Comparison of ENCODE assay signal across 14 cellular contexts in the genomic region with DNA sequence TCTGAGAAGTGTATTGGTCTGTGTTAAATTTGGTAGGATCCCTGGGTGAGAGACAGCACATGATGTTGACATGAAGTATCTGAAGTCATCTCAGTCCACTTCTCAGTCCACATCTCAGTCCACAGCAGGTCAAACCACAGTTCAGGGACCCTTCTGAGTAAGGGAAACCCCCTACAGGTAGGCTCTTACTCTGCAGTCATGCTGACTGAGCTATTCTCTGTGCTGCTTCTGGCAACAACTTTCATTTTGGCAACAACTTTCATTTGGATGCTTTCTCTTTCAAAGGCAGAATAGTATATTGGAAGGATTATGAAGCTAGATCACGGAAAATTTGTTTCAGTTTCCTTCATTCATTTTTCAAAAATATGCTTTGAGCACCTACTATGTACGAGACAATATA.
DNase-seq lines count a peak whose midpoint lies in the region; ATAC-seq, FAIRE-seq and TF ChIP-seq lines count a peak whose summit lies in the region.
"Had no signal": no experiment of that assay in that cellular context is flagged by ENCODE, and none has a peak within 500 bp of the region (broad histone marks: within the 10 kb centered on the region; RNA-seq: fewer than 3 reads in every experiment).

No MANE protein-coding gene starts in this region.

- H3K36me3 Mint-ChIP-seq in T-helper 17 cell (ENCODE audit: low read depth), result no peaks in the 10 kb centered on the region

- H3K4me1 ChIP-seq in HEK293 (ENCODE audit: control insufficient read depth, insufficient read depth, low read length) (no peaks in the 10 kb centered on the region), breast epithelium (no peaks in the 10 kb centered on the region)
- H3K4me1 ChIP-seq: parathyroid adenoma had no signal

- POLR2A ChIA-PET in HEK293 (lab: Yijun Ruan, JAX), result no interaction called here

- no peaks in the 10 kb centered on the region for H3K4me1 Mint-ChIP-seq in T-helper 17 cell

- H3K4me3 Mint-ChIP-seq in T-helper 17 cell, result no peak overlapping the region
- H3K4me3 Mint-ChIP-seq: stimulated activated naive CD8-positive, alpha-beta T cell treated with anti-CD3 and anti-CD28 coated beads, Interleukin-15, Interleukin-2, amounts not matched to agents 100 ng/mL and 50 ng/mL, for 24 hours had no signal

- H3K27ac Mint-ChIP-seq in T-helper 17 cell, result no peak overlapping the region
- H3K27ac Mint-ChIP-seq: stimulated activated naive CD8-positive, alpha-beta T cell treated with anti-CD3 and anti-CD28 coated beads, Interleukin-15, Interleukin-2, amounts not matched to agents 100 ng/mL and 50 ng/mL, for 24 hours had no signal

- H3K27ac ChIP-seq in HEK293 (ENCODE audit: extremely low read depth, low read depth, low read length), result no peak overlapping the region
- H3K27ac ChIP-seq in breast epithelium, result no peak overlapping the region
- H3K27ac ChIP-seq: parathyroid adenoma had no signal

- peak; percentile 39 for DNase-seq in GM12864 (ENCODE audit: low read depth)
- DNase-seq in GM19238 (ENCODE audit: insufficient read length, low spot score), result peak; percentile 2
- no peak for DNase-seq in GM19239 (ENCODE audit: insufficient read length, low spot score)
- no peak for DNase-seq in activated CD4-positive, CD25-positive, alpha-beta regulatory T cell (lab: John Stamatoyannopoulos, UW)
- DNase-seq in breast epithelium (ENCODE audit: low spot score in 2 of 2), result no peak
- no peak for DNase-seq in T-helper 17 cell
- DNase-seq: activated gamma-delta T cell; NCI-H1436 treated with DMSO at 0.1 percent for 48 hours; NK-92 treated with Interleukin-12 subunit alpha and Interleukin-12 subunit beta, amount 100 ng/mL, for 24 hours had no signal

- TF ChIP-seq POLR2A in breast epithelium (IDR thresholded peaks at IDR 0.05), result no peak

- H3K27me3 ChIP-seq in breast epithelium, result no peaks in the 10 kb centered on the region

- CTCF ChIA-PET in HEK293 (lab: Yijun Ruan, JAX), result no interaction called here

- no peaks in the 10 kb centered on the region for H3K36me3 ChIP-seq in HEK293 (ENCODE audit: control insufficient read depth in 2 of 2, insufficient read depth in 1 of 2, low read length in 2 of 2)
- H3K36me3 ChIP-seq in breast epithelium, result no peaks in the 10 kb centered on the region

- TF ChIP-seq CTCF in GM12864 (IDR thresholded peaks at IDR 0.05; ENCODE audit: low read depth, low read length, missing control alignments), result peak; percentile 21
- no peak for TF ChIP-seq CTCF in HEK293 (tag by site-specific recombination; IDR thresholded peaks at IDR 0.05)
- no peak for TF ChIP-seq CTCF in breast epithelium (IDR thresholded peaks at IDR 0.05)

- FAIRE-seq in GM19239 (lab: Jason Lieb, UNC), result no peak
- FAIRE-seq: A204.1 had no signal

- ATAC-seq in HG03175 (IDR thresholded peaks at IDR 0.05; ENCODE audit: unreplicated experiment) (peak; percentile 79), T-helper 17 cell (no peak)

- H3K9me3 ChIP-seq in HEK293 (ENCODE audit: control insufficient read depth, insufficient read depth, low read depth, low read length) (no peaks in the 10 kb centered on the region; the same call in 1 of the 2 replicates), breast epithelium (no peaks in the 10 kb centered on the region), T-helper 17 cell (ENCODE audit: control insufficient read depth, low read length, poor library complexity, severe bottlenecking) (no peaks in the 10 kb centered on the region)

- intact Hi-C loops in breast epithelium (cut with DNase I; ENCODE audit: low total_unique reads), result no loop called here

- H3K4me3 ChIP-seq in GM12864 (ENCODE audit: low read depth, low read length), result no peak overlapping the region
- no peak overlapping the region for H3K4me3 ChIP-seq in HEK293 (ENCODE audit: low read depth, low read length)
- H3K4me3 ChIP-seq in breast epithelium, result no peak overlapping the region

- H3K27me3 Mint-ChIP-seq in T-helper 17 cell, result peaks cover 5% of the 10 kb centered on the region
- H3K27me3 Mint-ChIP-seq: stimulated activated naive CD8-positive, alpha-beta T cell treated with anti-CD3 and anti-CD28 coated beads, Interleukin-15, Interleukin-2, amounts not matched to agents 100 ng/mL and 50 ng/mL, for 24 hours had no signal

TF ChIP-seq in HEK293, 187 proteins besides CTCF, POLR2A, EP300 and RAD21:
- TF ChIP-seq ZNF596 (tag by site-specific recombination; IDR thresholded peaks at IDR 0.05) (no peak), ZNF677 (tag by site-specific recombination; IDR thresholded peaks at IDR 0.05) (no peak), PRDM1 (tag by site-specific recombination; IDR thresholded peaks at IDR 0.05) (peak; percentile 75), OVOL3 (tag by site-specific recombination; IDR thresholded peaks at IDR 0.05) (no peak), SP3 (tag by site-specific recombination; IDR thresholded peaks at IDR 0.05) (no peak)
TF ChIP-seq in HEK293: peak in this region for 1.

Comparison
In these comparisons a context has a peak if more than half of its experiments do, and no peak if none do; other contexts are left out.
1. DNase-seq: peak in GM12864 (single experiment) and GM19238 (single experiment); none in GM19239 (single experiment), activated CD4-positive, CD25-positive, alpha-beta regulatory T cell (0 of 4), breast epithelium (0 of 2) and T-helper 17 cell (0 of 3).